ENCODE assay signal across 24 cellular contexts in the genomic region with DNA sequence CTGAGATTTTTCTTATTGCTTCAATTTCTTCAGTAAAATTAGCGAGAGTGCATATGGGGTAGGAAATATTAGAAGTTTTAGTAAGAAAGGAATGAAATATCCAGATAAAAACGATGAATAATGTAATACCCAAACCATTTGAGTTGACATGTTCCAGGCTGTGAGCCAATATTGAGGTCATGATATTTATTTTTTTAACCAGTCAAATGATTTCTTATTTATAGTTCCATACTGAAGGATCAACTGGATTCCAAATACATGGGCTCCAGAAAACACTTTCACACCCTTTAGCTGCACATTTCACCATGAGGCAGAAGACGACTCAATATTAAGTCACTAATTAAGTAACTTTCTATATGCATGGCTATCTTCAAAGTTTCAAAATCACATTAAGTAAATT.
"Had no signal": no experiment of that assay in that cellular context is flagged by ENCODE, and none has a peak within 500 bp of the region (broad histone marks: within the 10 kb centered on the region; RNA-seq: fewer than 3 reads in every experiment).

No MANE protein-coding gene starts in this region.

- H3K9me3 ChIP-seq: breast epithelium, Peyer's patch, SJSA1 had no signal

- H3K4me3 ChIP-seq: breast epithelium, Peyer's patch, SJSA1 had no signal

- H3K27ac ChIP-seq: breast epithelium, KMS-11, Peyer's patch, RWPE1, SJSA1 had no signal

- DNase-seq: activated CD4-positive, alpha-beta T cell treated with anti-CD3 and anti-CD28 coated beads for 4 hours; activated CD8-positive, alpha-beta memory T cell treated with anti-CD3 and anti-CD28 coated beads, Interleukin-2, amount 50 U/mL, for 4 hours; activated CD8-positive, alpha-beta T cell treated with anti-CD3 and anti-CD28 coated beads for 36 hours; activated gamma-delta T cell treated with Interleukin-2 at 50 U/mL for 16 hours; activated naive CD4-positive, alpha-beta T cell treated with anti-CD3 and anti-CD28 coated beads, Interleukin-2, amount 10 ng/mL, durations not matched to agents 7 days and 5 days; activated naive CD8-positive, alpha-beta T cell treated with anti-CD3 and anti-CD28 coated beads for 36 hours; activated T-cell treated with anti-CD3 and anti-CD28 coated beads, Interleukin-2, amount 50 U/mL, for 72 hours; MV-4-11; NCI-H1092 treated with DMSO at 0.1 percent for 48 hours; NCI-H1417 treated with DMSO at 0.1 percent for 48 hours; NCI-H1694; NCI-H2029 treated with DMSO at 0.1 percent for 48 hours; NCI-H345; NCI-H524; Peyer's patch; SHP77 had no signal

- H3K27me3 ChIP-seq: breast epithelium, Peyer's patch, SJSA1 had no signal

- ATAC-seq: activated CD4-positive, CD25-positive, alpha-beta regulatory T cell treated with anti-CD3 and anti-CD28 coated beads, Interleukin-2, amount 50 U/mL, for 24 hours; activated CD8-positive, alpha-beta T cell treated with anti-CD3 and anti-CD28 coated beads for 36 hours; activated T-cell treated with anti-CD3 and anti-CD28 coated beads, Interleukin-2, amount 50 U/mL, for 72 hours; SK-N-SH treated with all-trans-retinoic acid at 6 μM for 48 hours had no signal

- H3K4me3 Mint-ChIP-seq: activated CD8-positive, alpha-beta T cell treated with anti-CD3 and anti-CD28 coated beads for 36 hours; activated naive CD4-positive, alpha-beta T cell treated with anti-CD3 and anti-CD28 coated beads, Interleukin-2, amount 10 ng/mL, durations not matched to agents 7 days and 5 days; activated naive CD8-positive, alpha-beta T cell treated with anti-CD3 and anti-CD28 coated beads for 36 hours; activated T-cell treated with anti-CD3 and anti-CD28 coated beads, Interleukin-2, amount 50 U/mL, for 72 hours; T-helper 1 cell treated with Interleukin-12 subunit alpha and Interleukin-12 subunit beta and Interleukin-4 antibody, amounts not matched to agents 30 μg/mL and 1 μg/mL, for 36 hours had no signal

- H3K27me3 Mint-ChIP-seq: activated CD8-positive, alpha-beta T cell treated with anti-CD3 and anti-CD28 coated beads for 36 hours; activated naive CD4-positive, alpha-beta T cell treated with anti-CD3 and anti-CD28 coated beads, Interleukin-2, amount 10 ng/mL, durations not matched to agents 7 days and 5 days; activated naive CD8-positive, alpha-beta T cell treated with anti-CD3 and anti-CD28 coated beads for 36 hours had no signal

- H3K9ac ChIP-seq: KMS-11 had no signal

- H3K36me3 ChIP-seq: breast epithelium, Peyer's patch, SJSA1 had no signal

- H3K4me1 Mint-ChIP-seq: activated naive CD4-positive, alpha-beta T cell treated with anti-CD3 and anti-CD28 coated beads, Interleukin-2, amount 10 ng/mL, durations not matched to agents 7 days and 5 days; activated naive CD8-positive, alpha-beta T cell treated with anti-CD3 and anti-CD28 coated beads for 36 hours had no signal

- H3K4me2 ChIP-seq: KMS-11 had no signal

- H3K4me1 ChIP-seq: breast epithelium, Peyer's patch, SJSA1 had no signal

- H3K36me3 Mint-ChIP-seq: activated naive CD4-positive, alpha-beta T cell treated with anti-CD3 and anti-CD28 coated beads, Interleukin-2, amount 10 ng/mL, durations not matched to agents 7 days and 5 days; activated naive CD8-positive, alpha-beta T cell treated with anti-CD3 and anti-CD28 coated beads for 36 hours had no signal

- H3K9me3 Mint-ChIP-seq: activated naive CD4-positive, alpha-beta T cell treated with anti-CD3 and anti-CD28 coated beads, Interleukin-2, amount 10 ng/mL, durations not matched to agents 7 days and 5 days; activated T-helper 2 cell treated with anti-CD3 and anti-CD28 coated beads, Interferon-gamma antibody, Interleukin-2, Interleukin-4, amounts not matched to agents 10 μg/mL and 5 μg/mL and 100 μg/mL, durations not matched to agents 14 hours and 24 hours and 36 hours; T-helper 1 cell treated with Interleukin-12 subunit alpha and Interleukin-12 subunit beta and Interleukin-4 antibody, amounts not matched to agents 30 μg/mL and 1 μg/mL, for 36 hours had no signal

- H3K27ac Mint-ChIP-seq: activated CD8-positive, alpha-beta T cell treated with anti-CD3 and anti-CD28 coated beads for 36 hours; activated naive CD4-positive, alpha-beta T cell treated with anti-CD3 and anti-CD28 coated beads, Interleukin-2, amount 10 ng/mL, durations not matched to agents 7 days and 5 days; activated naive CD8-positive, alpha-beta T cell treated with anti-CD3 and anti-CD28 coated beads for 36 hours; activated T-cell treated with anti-CD3 and anti-CD28 coated beads, Interleukin-2, amount 50 U/mL, for 72 hours; activated T-helper 2 cell treated with anti-CD3 and anti-CD28 coated beads, Interferon-gamma antibody, Interleukin-2, Interleukin-4, amounts not matched to agents 10 μg/mL and 5 μg/mL and 100 μg/mL, durations not matched to agents 14 hours and 24 hours and 36 hours; T-helper 1 cell treated with Interleukin-12 subunit alpha and Interleukin-12 subunit beta and Interleukin-4 antibody, amounts not matched to agents 30 μg/mL and 1 μg/mL, for 36 hours had no signal
